15 cellular contexts compared by ENCODE assay signal in genomic region chr7:134365341-134366054, GRCh38. TPM values are rescaled to one million over a fixed set of nuclear protein-coding genes. Genes with fewer than 3 reads are reported as not detected.
DNase-seq lines count a peak whose midpoint lies in the region; ATAC-seq, FAIRE-seq and TF ChIP-seq lines count a peak whose summit lies in the region.
"Had no signal": no experiment of that assay in that cellular context is flagged by ENCODE, and none has a peak within 500 bp of the region (broad histone marks: within the 10 kb centered on the region; RNA-seq: fewer than 3 reads in every experiment).

No MANE protein-coding gene starts in this region.

- DNase-seq in GM04504 (ENCODE audit: low read depth): peak; percentile 53
- peak; percentile 48 for DNase-seq in astrocyte (ENCODE audit: low read depth)
- peak; percentile 32 for DNase-seq in fibroblast of the conjunctiva (ENCODE audit: low read depth)
- no peak for DNase-seq in left lung
- DNase-seq in cerebellum (ENCODE audit: low spot score): no peak
- DNase-seq: activated CD4-positive, alpha-beta T cell treated with anti-CD3 and anti-CD28 coated beads, Interleukin-2, amount 50 U/mL, for 4 hours; foreskin melanocyte; islet precursor cell; naive B cell; NCI-H1436; NCI-H510A had no signal

- H3K36me3 ChIP-seq in astrocyte (ENCODE audit: insufficient read depth, low read length) (no peaks in the 10 kb centered on the region), skeletal muscle satellite cell (ENCODE audit: insufficient read depth, low read length) (no peaks in the 10 kb centered on the region), left lung (no peaks in the 10 kb centered on the region)

- intact Hi-C loops in left lung (cut with DNase I): no loop called here

- peaks cover 18% of the 10 kb centered on the region for H3K27me3 Mint-ChIP-seq in astrocyte (ENCODE audit: low read depth, unreplicated experiment)

- H3K4me1 Mint-ChIP-seq in astrocyte (ENCODE audit: low read depth, unreplicated experiment): peaks cover 19% of the 10 kb centered on the region
- H3K4me1 Mint-ChIP-seq: naive B cell had no signal

- TF ChIP-seq CTCF in astrocyte (IDR thresholded peaks at IDR 0.05; ENCODE audit: insufficient read depth, low read depth, low read length) (no peak), left lung (IDR thresholded peaks at IDR 0.05) (no peak)

- no peak overlapping the region for H3K27ac Mint-ChIP-seq in astrocyte (ENCODE audit: unreplicated experiment)
- H3K27ac Mint-ChIP-seq: IgD-negative memory B cell; naive B cell; stimulated activated naive CD8-positive, alpha-beta T cell treated with anti-CD3 and anti-CD28 coated beads, Interleukin-15, Interleukin-2, amounts not matched to agents 100 ng/mL and 50 ng/mL, for 24 hours had no signal

- no peak for FAIRE-seq in astrocyte (lab: Jason Lieb, UNC)

- peaks cover 4% of the 10 kb centered on the region for H3K4me1 ChIP-seq in astrocyte (ENCODE audit: insufficient read depth, low read length)
- H3K4me1 ChIP-seq in skeletal muscle satellite cell (ENCODE audit: control insufficient read depth, insufficient read depth, low read length): peaks cover 42% of the 10 kb centered on the region
- peaks cover 7 to 14% of the 10 kb centered on the region in 2 donors for H3K4me1 ChIP-seq in left lung

- H3K36me3 Mint-ChIP-seq in astrocyte (ENCODE audit: low read depth, unreplicated experiment): no peaks in the 10 kb centered on the region
- H3K36me3 Mint-ChIP-seq: IgD-negative memory B cell, naive B cell had no signal

- no peak overlapping the region for H3K9ac ChIP-seq in astrocyte (ENCODE audit: low read length)
- H3K9ac ChIP-seq in skeletal muscle satellite cell (ENCODE audit: low read depth, low read length): peak overlapping the region; percentile 31

- no peak overlapping the region for H3K4me3 Mint-ChIP-seq in astrocyte (ENCODE audit: unreplicated experiment)
- H3K4me3 Mint-ChIP-seq: IgD-negative memory B cell; naive B cell; stimulated activated naive CD8-positive, alpha-beta T cell treated with anti-CD3 and anti-CD28 coated beads, Interleukin-15, Interleukin-2, amounts not matched to agents 100 ng/mL and 50 ng/mL, for 24 hours had no signal

- no peak for ATAC-seq in left lung
- no peak for ATAC-seq in GM19395 (IDR thresholded peaks at IDR 0.05; ENCODE audit: unreplicated experiment)

- H4K20me1 ChIP-seq in astrocyte (ENCODE audit: insufficient read depth, low read length): no peaks in the 10 kb centered on the region

- no peak overlapping the region for H3K27ac ChIP-seq in astrocyte (ENCODE audit: low read depth, low read length)
- H3K27ac ChIP-seq in left lung: no peak overlapping the region

- no peak overlapping the region for H2AFZ ChIP-seq in astrocyte (ENCODE audit: low read depth, low read length)

- no peaks in the 10 kb centered on the region for H3K79me2 ChIP-seq in astrocyte (ENCODE audit: insufficient read depth, low read length)

- H3K4me2 ChIP-seq in astrocyte (ENCODE audit: low read length) (no peak overlapping the region), skeletal muscle satellite cell (ENCODE audit: low read length) (peak overlapping the region; percentile 24)

- H3K4me3 ChIP-seq in astrocyte (ENCODE audit: insufficient read depth, low read depth, low read length): no peak overlapping the region
- H3K4me3 ChIP-seq in skeletal muscle satellite cell (ENCODE audit: low read length): no peak overlapping the region
- H3K4me3 ChIP-seq in left lung: no peak overlapping the region

- no peaks in the 10 kb centered on the region for H3K9me3 ChIP-seq in astrocyte (ENCODE audit: insufficient read depth, low read depth, low read length)
- H3K9me3 ChIP-seq in skeletal muscle satellite cell (replicated peaks; ENCODE audit: low read length): no peaks in the 10 kb centered on the region
- H3K9me3 ChIP-seq in left lung: no peaks in the 10 kb centered on the region

- H3K27me3 ChIP-seq in astrocyte (ENCODE audit: insufficient read depth, low read length) (no peaks in the 10 kb centered on the region), skeletal muscle satellite cell (ENCODE audit: control insufficient read depth, insufficient read depth, low read length) (no peaks in the 10 kb centered on the region), left lung (no peaks in the 10 kb centered on the region)

- H3K9me3 Mint-ChIP-seq in astrocyte (ENCODE audit: unreplicated experiment): peaks cover 2% of the 10 kb centered on the region
- H3K9me3 Mint-ChIP-seq: stimulated activated naive CD8-positive, alpha-beta T cell treated with anti-CD3 and anti-CD28 coated beads, Interleukin-15, Interleukin-2, amounts not matched to agents 100 ng/mL and 50 ng/mL, for 24 hours had no signal

RNA-seq across cellular contexts. Expression of gene SLC35B4, which starts 48.8 kb away (rescaled TPM):
- total RNA-seq in astrocyte: 14.3 and 23.2 TPM in 2 replicates
- total RNA-seq in skeletal muscle satellite cell (2012; rRNA removed): 14.2 and 16.0 TPM in 2 replicates
- total RNA-seq in left lung: 10 to 100 TPM; 14.3 to 20.0 TPM
- 24.3 TPM for total RNA-seq in cerebellum

Comparison
In these comparisons a context has a peak if more than half of its experiments do, and no peak if none do; other contexts are left out.
1. DNase-seq: peak in GM04504 (single experiment), astrocyte (single experiment) and fibroblast of the conjunctiva (single experiment); none in left lung (0 of 2) and cerebellum (single experiment).